In genomic region chr9:95947118-95947517, GRCh38 we compare ENCODE assay signal across 21 cellular contexts.
DNase-seq lines count a peak whose midpoint lies in the region; ATAC-seq, FAIRE-seq and TF ChIP-seq lines count a peak whose summit lies in the region.
"Had no signal": no experiment of that assay in that cellular context is flagged by ENCODE, and none has a peak within 500 bp of the region (broad histone marks: within the 10 kb centered on the region; RNA-seq: fewer than 3 reads in every experiment).

No MANE protein-coding gene starts in this region.

- H2AFZ ChIP-seq in astrocyte (ENCODE audit: low read depth, low read length) = no peak overlapping the region
- H2AFZ ChIP-seq: GM23248, PC-9 had no signal

- ATAC-seq in GM18505 (IDR thresholded peaks at IDR 0.05; ENCODE audit: unreplicated experiment) = no peak
- ATAC-seq: K562 had no signal

- H3K36me3 Mint-ChIP-seq in astrocyte (ENCODE audit: low read depth, unreplicated experiment) = peaks cover 60% of the 10 kb centered on the region

- TF ChIP-seq CTCF in astrocyte (IDR thresholded peaks at IDR 0.05; ENCODE audit: insufficient read depth, low read depth, low read length) = no peak

- H3K4me1 Mint-ChIP-seq in astrocyte (ENCODE audit: low read depth, unreplicated experiment) = no peaks in the 10 kb centered on the region

- no peaks in the 10 kb centered on the region for H3K27me3 Mint-ChIP-seq in astrocyte (ENCODE audit: low read depth, unreplicated experiment)

- no peak for TF ChIP-seq POLR2A in GM18505 (IDR thresholded peaks at IDR 0.05; ENCODE audit: borderline replicate concordance, extremely low read depth, insufficient read depth, insufficient read length)

- H3K4me3 Mint-ChIP-seq in astrocyte (ENCODE audit: unreplicated experiment) = no peak overlapping the region

- DNase-seq in LHCN-M2 (ENCODE audit: low read depth) = peak; percentile 26
- DNase-seq in astrocyte (ENCODE audit: low read depth) = peak; percentile 22
- DNase-seq in kidney tubule cell (ENCODE audit: low spot score) = peak; percentile 66
- peak; percentile 54 for DNase-seq in small intestine
- DNase-seq in NCI-H446 (lab: John Stamatoyannopoulos, UW) = no peak
- DNase-seq in activated effector memory CD4-positive, alpha-beta T cell treated with Interleukin-2 at 50 U/mL for 16 hours = no peak
- DNase-seq: DMS 273 treated with DMSO at 0.1 percent for 48 hours, GM23248, HCEC 1CT, MV-4-11, NCI-H1417, NCI-H187 treated with DMSO at 0.1 percent for 48 hours, NCI-H2227 treated with DMSO at 0.1 percent for 48 hours, NCI-H524, PC-9, SW 1271 had no signal

- H3K4me2 ChIP-seq in astrocyte (ENCODE audit: low read length) = no peak overlapping the region
- H3K4me2 ChIP-seq: PC-9 had no signal

- no peaks in the 10 kb centered on the region for H3K79me2 ChIP-seq in astrocyte (ENCODE audit: insufficient read depth, low read length)

- H4K20me1 ChIP-seq in astrocyte (ENCODE audit: insufficient read depth, low read length) = no peaks in the 10 kb centered on the region

- no peak overlapping the region for H3K27ac Mint-ChIP-seq in astrocyte (ENCODE audit: unreplicated experiment)

- H3K9ac ChIP-seq in astrocyte (ENCODE audit: low read length) = no peak overlapping the region
- H3K9ac ChIP-seq: GM23248 had no signal

- H3K9me3 ChIP-seq in astrocyte (ENCODE audit: insufficient read depth, low read depth, low read length) (peaks cover 8% of the 10 kb centered on the region), small intestine (ENCODE audit: control insufficient read depth, low read depth) (no peaks in the 10 kb centered on the region)

- H3K4me1 ChIP-seq in astrocyte (ENCODE audit: insufficient read depth, low read length) (no peaks in the 10 kb centered on the region), small intestine (ENCODE audit: control insufficient read depth in 2 of 2, insufficient read depth in 1 of 2, low read depth in 1 of 2, low read length in 1 of 2) (no peaks in the 10 kb centered on the region)
- H3K4me1 ChIP-seq: SJSA1 had no signal

- H3K36me3 ChIP-seq in astrocyte (ENCODE audit: insufficient read depth, low read length) = peaks cover 15% of the 10 kb centered on the region
- peaks cover 0 to 6% of the 10 kb centered on the region in 2 donors for H3K36me3 ChIP-seq in small intestine (ENCODE audit: control insufficient read depth in 2 of 2, insufficient read depth in 2 of 2, low read length in 2 of 2)

- H3K9me3 Mint-ChIP-seq in astrocyte (ENCODE audit: unreplicated experiment) = peaks cover 25% of the 10 kb centered on the region

- H3K27me3 ChIP-seq in astrocyte (ENCODE audit: insufficient read depth, low read length) (no peaks in the 10 kb centered on the region), small intestine (ENCODE audit: control insufficient read depth in 2 of 2, insufficient read depth in 2 of 2, low read length in 2 of 2) (no peaks in the 10 kb centered on the region)
- H3K27me3 ChIP-seq: SJSA1 had no signal

- no peak for FAIRE-seq in astrocyte (lab: Jason Lieb, UNC)
- FAIRE-seq in small intestine (lab: Jason Lieb, UNC) = no peak
- FAIRE-seq: G401.6, K562 had no signal

- 57 to 77% (median 65%) methylated on average over 1 of the region's 1 CpG for WGBS in small intestine, 3 donors

- no peak overlapping the region for H3K27ac ChIP-seq in astrocyte (ENCODE audit: low read depth, low read length)
- H3K27ac ChIP-seq in small intestine (ENCODE audit: low read depth in 1 of 2, low read length in 1 of 2) = no peak overlapping the region
- H3K27ac ChIP-seq: C4-2B, GM23248, PC-9, SJSA1 had no signal

- H3K4me3 ChIP-seq in astrocyte (ENCODE audit: insufficient read depth, low read depth, low read length) = no peak overlapping the region
- H3K4me3 ChIP-seq in small intestine (ENCODE audit: low read depth in 1 of 2, low read length in 2 of 2) = no peak overlapping the region
- H3K4me3 ChIP-seq: GM23248, K562, PC-9, SJSA1 had no signal

Comparison
In these comparisons a context has a peak if more than half of its experiments do, and no peak if none do; other contexts are left out.
1. DNase-seq: peak in LHCN-M2 (single experiment), astrocyte (single experiment), kidney tubule cell (single experiment) and small intestine (single experiment); none in NCI-H446 (0 of 2) and activated effector memory CD4-positive, alpha-beta T cell treated with Interleukin-2 at 50 U/mL for 16 hours (single experiment).